Comparison of ENCODE assay signal across 11 cellular contexts in the genomic region with DNA sequence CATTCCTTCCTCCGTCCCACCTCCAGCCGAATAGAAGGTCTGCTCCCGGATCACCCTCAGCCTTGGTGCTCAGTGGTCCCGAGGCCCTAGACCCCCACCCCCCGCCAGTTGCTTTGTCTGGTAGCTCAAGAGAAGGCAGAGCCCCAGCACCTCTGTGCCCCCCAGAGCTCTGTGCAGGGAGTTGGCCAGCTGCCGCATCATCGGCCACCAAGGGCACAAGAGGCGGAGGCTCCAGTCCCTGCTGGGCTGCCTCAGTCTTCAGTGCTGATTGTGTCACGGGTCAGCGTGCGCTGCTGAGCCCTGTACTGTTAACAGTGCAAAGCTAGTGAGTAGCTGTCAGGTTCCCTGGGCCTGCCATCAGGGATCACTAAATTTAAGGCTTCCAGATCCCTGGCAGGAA. TPM values are rescaled to one million over a fixed set of nuclear protein-coding genes. Genes with fewer than 3 reads are reported as not detected.
"Had no signal": no experiment of that assay in that cellular context is flagged by ENCODE, and none has a peak within 500 bp of the region (broad histone marks: within the 10 kb centered on the region; RNA-seq: fewer than 3 reads in every experiment).

No MANE protein-coding gene starts in this region.

- DNase-seq: GM23248, GOT3, H7, HFFc6, IMR-90, KG1 had no signal

- H3K27ac ChIP-seq: GM23248, HL-60 had no signal

- H3K4me3 Mint-ChIP-seq: HFFc6 had no signal

- H3K27ac Mint-ChIP-seq: HFFc6 had no signal

- H3K9me3 ChIP-seq: HAP-1 had no signal

- ATAC-seq: HCT116, K562 had no signal

- H3K4me1 ChIP-seq: HAP-1 had no signal

- H2AFZ ChIP-seq: GM23248 had no signal

- H3K9me3 Mint-ChIP-seq: HFFc6 had no signal

- H3K4me3 ChIP-seq: GM23248, HAP-1, K562 had no signal

RNA-seq across cellular contexts. Expression of a gene that starts 43.0 kb away (rescaled TPM):
- total RNA-seq: HT1080 had no signal
